Comparison of ENCODE assay signal across 9 cellular contexts in genomic region chr10:72255977-72256729, GRCh38. TPM values are rescaled to one million over a fixed set of nuclear protein-coding genes. Genes with fewer than 3 reads are reported as not detected.
DNase-seq lines count a peak whose midpoint lies in the region; ATAC-seq and TF ChIP-seq lines count a peak whose summit lies in the region.
"Had no signal": no experiment of that assay in that cellular context is flagged by ENCODE, and none has a peak within 500 bp of the region (broad histone marks: within the 10 kb centered on the region; RNA-seq: fewer than 3 reads in every experiment).

No MANE protein-coding gene starts in this region.

- 57 to 71% methylated on average over 3 to 6 of the region's 6 CpGs for WGBS in esophagus squamous epithelium, 2 donors

- BruUV-seq in Caco-2 (replicated peaks; lab: Mats Ljungman, UMichigan): no TSS peak

- H3K36me3 ChIP-seq in Caco-2 (ENCODE audit: control insufficient read depth, insufficient read depth, low read length): no peaks in the 10 kb centered on the region
- H3K36me3 ChIP-seq in esophagus squamous epithelium: no peaks in the 10 kb centered on the region
- H3K36me3 ChIP-seq in gastrocnemius medialis: no peaks in the 10 kb centered on the region

- CTCF ChIA-PET in Caco-2 (lab: Charles Lee): interaction anchor here (0.6 to 1.1 kb wide), 2 partner anchors 87 to 340 kb away, joined by 4 to 7 read pairs; no protein-coding TSS in a partner anchor

- H3K4me3 ChIP-seq in Caco-2 (ENCODE audit: low read depth, low read length): no peak overlapping the region
- no peak overlapping the region for H3K4me3 ChIP-seq in esophagus squamous epithelium
- H3K4me3 ChIP-seq in gastrocnemius medialis: no peak overlapping the region

- peak overlapping the region; percentile 27 for H3K27ac Mint-ChIP-seq in Caco-2 (ENCODE audit: unreplicated experiment)

- TF ChIP-seq POLR2A in esophagus squamous epithelium (IDR thresholded peaks at IDR 0.05): no peak
- TF ChIP-seq POLR2A in gastrocnemius medialis (IDR thresholded peaks at IDR 0.05): peak in 1 of 2 donors; percentile 33

- no peak overlapping the region for H3K4me3 Mint-ChIP-seq in Caco-2 (ENCODE audit: unreplicated experiment)

- no peak for DNase-seq in Caco-2
- DNase-seq in esophagus squamous epithelium (lab: John Stamatoyannopoulos, UW): no peak
- DNase-seq in gastrocnemius medialis: no peak
- no peak for DNase-seq in NCI-H2107 treated with DMSO at 0.1 percent for 48 hours (lab: John Stamatoyannopoulos, UW; ENCODE audit: unreplicated experiment)
- no peak for DNase-seq in stimulated activated naive CD4-positive, alpha-beta T cell treated with Interleukin-2 at 50 U/mL for 16 hours (lab: John Stamatoyannopoulos, UW)
- DNase-seq in Kasumi-1 (lab: John Stamatoyannopoulos, UW): no peak
- DNase-seq: kidney glomerular epithelial cell had no signal

- no peaks in the 10 kb centered on the region for H3K9me3 Mint-ChIP-seq in Caco-2 (ENCODE audit: unreplicated experiment)

- H3K9me3 ChIP-seq in Caco-2 (no peaks in the 10 kb centered on the region), esophagus squamous epithelium (no peaks in the 10 kb centered on the region), gastrocnemius medialis (no peaks in the 10 kb centered on the region)

- no peak for TF ChIP-seq CTCF in Caco-2 (IDR thresholded peaks at IDR 0.05; ENCODE audit: insufficient read depth in 1 of 2, low read depth in 1 of 2, low read length in 1 of 2, severe bottlenecking in 1 of 2, unreplicated experiment in 1 of 2)
- TF ChIP-seq CTCF in VCaP (conservative IDR thresholded peaks at IDR 0.05): no peak
- no peak for TF ChIP-seq CTCF in esophagus squamous epithelium (IDR thresholded peaks at IDR 0.05)
- TF ChIP-seq CTCF in gastrocnemius medialis (IDR thresholded peaks at IDR 0.05 in 4 of 5, conservative IDR thresholded peaks at IDR 0.05 in 1 of 5): no peak

- H3K4me1 Mint-ChIP-seq in Caco-2 (ENCODE audit: low read depth, unreplicated experiment): peaks cover 30% of the 10 kb centered on the region

- H3K4me1 ChIP-seq in Caco-2 (peaks cover 22% of the 10 kb centered on the region), esophagus squamous epithelium (peaks cover 55 to 97% (median 84%) of the 10 kb centered on the region in 3 donors), gastrocnemius medialis (peaks cover 73 to 95% of the 10 kb centered on the region in 2 donors)

- H3K27me3 Mint-ChIP-seq in Caco-2 (ENCODE audit: insufficient read depth, unreplicated experiment): no peaks in the 10 kb centered on the region

- POLR2A ChIA-PET in Caco-2 (lab: Charles Lee): no interaction called here

- intact Hi-C loops in Caco-2 (cut with micrococcal nuclease; ENCODE audit: unreplicated experiment) (no loop called here), esophagus squamous epithelium (cut with DNase I) (no loop called here), gastrocnemius medialis (cut with DNase I; ENCODE audit: low total_unique reads) (loop anchor here (2.0 kb wide), 1 partner anchor 17 kb away; no protein-coding TSS in a partner anchor)

- H3K27me3 ChIP-seq in Caco-2 (replicated peaks; ENCODE audit: control insufficient read depth, insufficient read depth, low read length): no peaks in the 10 kb centered on the region
- no peaks in the 10 kb centered on the region for H3K27me3 ChIP-seq in esophagus squamous epithelium
- H3K27me3 ChIP-seq in gastrocnemius medialis: no peaks in the 10 kb centered on the region

- ATAC-seq in gastrocnemius medialis: peak; percentile 16 to 54
- no peak for ATAC-seq in HG02840 (IDR thresholded peaks at IDR 0.05; ENCODE audit: low FRiP score, unreplicated experiment)

- in situ Hi-C loops in gastrocnemius medialis (cut with MboI; ENCODE audit: low sequenced_read_pairs in 4 of 4): no loop called here

- H3K27ac ChIP-seq in VCaP: peak overlapping the region; percentile 76; the same call in 1 of the 2 replicates
- H3K27ac ChIP-seq in esophagus squamous epithelium: peak overlapping the region; percentile 83 to 96 (median 95)
- peak overlapping the region; percentile 94 to 99 (median 98) for H3K27ac ChIP-seq in gastrocnemius medialis

- peaks cover 12% of the 10 kb centered on the region for H3K36me3 Mint-ChIP-seq in Caco-2 (ENCODE audit: insufficient read depth, unreplicated experiment)

RNA-seq across cellular contexts. Expression of gene DDIT4, which starts 17.6 kb away (rescaled TPM):
- total RNA-seq in Caco-2 (2022): 152 and 155 TPM in 2 replicates
- total RNA-seq in esophagus squamous epithelium: 100 to 1,000 TPM in 3 of 4 donors, 10 to 100 TPM in 1; 49.4 to 384 (median 138) TPM
- 100 to 1,000 TPM; 296 to 667 (median 319) TPM for total RNA-seq in gastrocnemius medialis

RNA-seq across cellular contexts. Expression of gene ASCC1, which starts 40.1 kb away (rescaled TPM):
- total RNA-seq in Caco-2 (2022): 60.1 and 73.7 TPM in 2 replicates
- total RNA-seq in esophagus squamous epithelium: 10 to 100 TPM; 18.7 to 28.4 (median 24.7) TPM
- total RNA-seq in gastrocnemius medialis: 10 to 100 TPM; 26.1 to 31.1 (median 29.6) TPM

RNA-seq across cellular contexts. Expression of gene ANAPC16, which starts 40.3 kb away (rescaled TPM):
- total RNA-seq in Caco-2 (2022): 134 and 144 TPM in 2 replicates
- 100 to 1,000 TPM in 1 of 4 donors, 10 to 100 TPM in 3; 34.2 to 104 (median 58.1) TPM for total RNA-seq in esophagus squamous epithelium
- total RNA-seq in gastrocnemius medialis: 100 to 1,000 TPM in 2 of 4 donors, 10 to 100 TPM in 2; 70.9 to 168 (median 105) TPM
